In genomic region chr6:82364087-82365010, GRCh38 we compare ENCODE assay signal across 9 cellular contexts. TPM values are rescaled to one million over a fixed set of nuclear protein-coding genes. Genes with fewer than 3 reads are reported as not detected.
DNase-seq lines count a peak whose midpoint lies in the region; ATAC-seq, FAIRE-seq and TF ChIP-seq lines count a peak whose summit lies in the region.
"Had no signal": no experiment of that assay in that cellular context is flagged by ENCODE, and none has a peak within 500 bp of the region (broad histone marks: within the 10 kb centered on the region; RNA-seq: fewer than 3 reads in every experiment).

No MANE protein-coding gene starts in this region.

- H3K27me3 ChIP-seq in PC-3 (ENCODE audit: low read length) = no peaks in the 10 kb centered on the region
- no peaks in the 10 kb centered on the region for H3K27me3 ChIP-seq in mammary epithelial cell (ENCODE audit: insufficient read depth, low read length)
- H3K27me3 ChIP-seq in keratinocyte (ENCODE audit: control insufficient read depth, extremely low read depth, insufficient read depth, low read length) = no peaks in the 10 kb centered on the region
- peaks cover 6% of the 10 kb centered on the region for H3K27me3 ChIP-seq in smooth muscle cell (ENCODE audit: low read depth)

- CTCF ChIA-PET in PC-3 (lab: Charles Lee) (interaction anchor here (0.5 to 0.9 kb wide), 3 partner anchors 116 to 513 kb away, joined by 3 to 7 read pairs (median 5); no protein-coding TSS in a partner anchor), mammary epithelial cell (lab: Charles Lee; ENCODE audit: low non-redundant PET) (interaction anchor here (1.1 kb wide), 1 partner anchor 704 kb away, joined by 7 read pairs; the partner anchor contains the start of gene DOP1A), OCI-LY7 (lab: Charles Lee; ENCODE audit: unreplicated experiment) (interaction anchor here (0.5 to 0.6 kb wide), 2 partner anchors 9 to 35 kb away, joined by 3 read pairs; no protein-coding TSS in a partner anchor)

- peak overlapping the region; percentile 84 for H2AFZ ChIP-seq in PC-3 (ENCODE audit: low read length)
- H2AFZ ChIP-seq in mammary epithelial cell (ENCODE audit: low read depth, low read length) = peak overlapping the region; percentile 85
- peak overlapping the region; percentile 90 for H2AFZ ChIP-seq in keratinocyte (ENCODE audit: control insufficient read depth, low read length)
- peak overlapping the region; percentile 92 for H2AFZ ChIP-seq in smooth muscle cell (ENCODE audit: low read depth)
- no peak overlapping the region for H2AFZ ChIP-seq in OCI-LY7 (ENCODE audit: low read length)

- BruUV-seq in PC-3 (replicated peaks; lab: Mats Ljungman, UMichigan) = TSS peak; percentile 59
- BruUV-seq in mammary epithelial cell (replicated peaks; lab: Mats Ljungman, UMichigan) = TSS peak; percentile 5
- no TSS peak for BruUV-seq in OCI-LY7 (replicated peaks; lab: Mats Ljungman, UMichigan)

- in situ Hi-C loops in mammary epithelial cell (cut with MboI; ENCODE audit: low sequenced_read_pairs in 2 of 2) = loop anchor here in 1 of 2 donors (10.0 kb wide), 1 partner anchor 700 kb away; the partner anchor contains the start of genes DOP1A and UBE3D

- peaks cover 11% of the 10 kb centered on the region for H3K4me1 Mint-ChIP-seq in T-helper 1 cell treated with Interleukin-12 subunit alpha and Interleukin-12 subunit beta and Interleukin-4 antibody, amounts not matched to agents 30 μg/mL and 1 μg/mL, for 36 hours (ENCODE audit: low read depth)

- H3K9me3 Mint-ChIP-seq in T-helper 1 cell treated with Interleukin-12 subunit alpha and Interleukin-12 subunit beta and Interleukin-4 antibody, amounts not matched to agents 30 μg/mL and 1 μg/mL, for 36 hours = no peaks in the 10 kb centered on the region

- H3K36me3 Mint-ChIP-seq in T-helper 1 cell treated with Interleukin-12 subunit alpha and Interleukin-12 subunit beta and Interleukin-4 antibody, amounts not matched to agents 30 μg/mL and 1 μg/mL, for 36 hours (ENCODE audit: low read depth) = no peaks in the 10 kb centered on the region

- POLR2A ChIA-PET in PC-3 (lab: Charles Lee; ENCODE audit: unreplicated experiment) = no interaction called here
- POLR2A ChIA-PET in OCI-LY7 (lab: Charles Lee) = no interaction called here

- TF ChIP-seq CTCF in PC-3 (conservative IDR thresholded peaks at IDR 0.05; ENCODE audit: low read depth, low read length) = 0 out of 2 replicates have a peak, but pooled peaks have one; percentile 8
- TF ChIP-seq CTCF in mammary epithelial cell (conservative IDR thresholded peaks at IDR 0.05 in 1 of 2, IDR thresholded peaks at IDR 0.05 in 1 of 2; ENCODE audit: extremely low read depth in 1 of 2, insufficient read depth in 1 of 2, low read depth in 1 of 2, low read length in 2 of 2) = no peak
- peak in 1 of 3 experiments; percentile 21 for TF ChIP-seq CTCF in keratinocyte (optimal IDR thresholded peaks at IDR 0.05 in 1 of 3, IDR thresholded peaks at IDR 0.05 in 1 of 3, conservative IDR thresholded peaks at IDR 0.05 in 1 of 3; ENCODE audit: extremely low read depth in 1 of 3, insufficient read depth in 2 of 3, low read length in 3 of 3)
- no peak for TF ChIP-seq CTCF in smooth muscle cell (IDR thresholded peaks at IDR 0.05; ENCODE audit: borderline replicate concordance, insufficient read depth, poor library complexity, severe bottlenecking)
- TF ChIP-seq CTCF in OCI-LY7 (conservative IDR thresholded peaks at IDR 0.05; ENCODE audit: low read length) = no peak

- peak; percentile 39 for ATAC-seq in HG02759 (IDR thresholded peaks at IDR 0.05; ENCODE audit: unreplicated experiment)
- ATAC-seq in PC-3 = peak; percentile 62

- H4K20me1 ChIP-seq in PC-3 (ENCODE audit: low read length) = peaks cover 15% of the 10 kb centered on the region
- H4K20me1 ChIP-seq in mammary epithelial cell (ENCODE audit: insufficient read depth, low read length) = no peaks in the 10 kb centered on the region
- no peaks in the 10 kb centered on the region for H4K20me1 ChIP-seq in keratinocyte (ENCODE audit: control insufficient read depth, extremely low read depth, insufficient read depth, low read length)
- H4K20me1 ChIP-seq in smooth muscle cell (ENCODE audit: low read depth) = peaks cover 19% of the 10 kb centered on the region
- no peaks in the 10 kb centered on the region for H4K20me1 ChIP-seq in OCI-LY7 (ENCODE audit: insufficient read depth, low read length)

- H3K4me2 ChIP-seq in PC-3 (ENCODE audit: low read length) (peak overlapping the region; percentile 96), mammary epithelial cell (ENCODE audit: insufficient read depth, low read depth, low read length) (peak overlapping the region; percentile 74), keratinocyte (ENCODE audit: control insufficient read depth, extremely low read depth, insufficient read depth, low read depth, low read length) (peak overlapping the region; percentile 84), smooth muscle cell (peak overlapping the region; percentile 92), OCI-LY7 (ENCODE audit: low read length) (no peak overlapping the region)

- H3K9ac ChIP-seq in PC-3 (ENCODE audit: low read length) (peak overlapping the region; percentile 88), mammary epithelial cell (ENCODE audit: insufficient read depth, low read length) (peak overlapping the region; percentile 83), keratinocyte (ENCODE audit: control insufficient read depth, extremely low read depth, insufficient read depth, low read length) (peak overlapping the region; percentile 92), smooth muscle cell (ENCODE audit: low read depth) (peak overlapping the region; percentile 86)

- H3K4me3 ChIP-seq in PC-3 (ENCODE audit: low read length) (peak overlapping the region; percentile 79), mammary epithelial cell (replicated peaks in 1 of 3; ENCODE audit: insufficient read depth in 1 of 3, low read depth in 2 of 3, low read length in 3 of 3) (peak overlapping the region; percentile 72 to 99 (median 89)), keratinocyte (ENCODE audit: control insufficient read depth in 2 of 3, extremely low read depth in 1 of 3, insufficient read depth in 2 of 3, low read depth in 1 of 3, low read length in 3 of 3) (peak overlapping the region; percentile 82 to 92 (median 87)), smooth muscle cell (peak overlapping the region; percentile 73), OCI-LY7 (ENCODE audit: low read depth, low read length, poor library complexity, severe bottlenecking) (no peak overlapping the region)

- no peak overlapping the region for H3K27ac Mint-ChIP-seq in T-helper 1 cell treated with Interleukin-12 subunit alpha and Interleukin-12 subunit beta and Interleukin-4 antibody, amounts not matched to agents 30 μg/mL and 1 μg/mL, for 36 hours

- H3K4me3 Mint-ChIP-seq in T-helper 1 cell treated with Interleukin-12 subunit alpha and Interleukin-12 subunit beta and Interleukin-4 antibody, amounts not matched to agents 30 μg/mL and 1 μg/mL, for 36 hours = peak overlapping the region; percentile 75

- no peak for FAIRE-seq in keratinocyte (lab: Jason Lieb, UNC)
- FAIRE-seq: colon had no signal

- H3K9me2 ChIP-seq in PC-3 (replicated peaks; ENCODE audit: low read length) (no peaks in the 10 kb centered on the region), OCI-LY7 (ENCODE audit: insufficient read depth, low read length) (no peaks in the 10 kb centered on the region)

- H3K27me3 Mint-ChIP-seq in T-helper 1 cell treated with Interleukin-12 subunit alpha and Interleukin-12 subunit beta and Interleukin-4 antibody, amounts not matched to agents 30 μg/mL and 1 μg/mL, for 36 hours (ENCODE audit: low read depth) = peaks cover 64% of the 10 kb centered on the region

- H3K4me1 ChIP-seq in PC-3 (ENCODE audit: insufficient read depth, low read length) (peaks cover 28% of the 10 kb centered on the region), mammary epithelial cell (ENCODE audit: insufficient read depth, low read length) (peaks cover 27% of the 10 kb centered on the region), keratinocyte (ENCODE audit: control insufficient read depth, extremely low read depth, insufficient read depth, low read length) (peaks cover 23% of the 10 kb centered on the region), smooth muscle cell (ENCODE audit: low read depth) (peaks cover 23% of the 10 kb centered on the region), OCI-LY7 (ENCODE audit: insufficient read depth, low read length, poor library complexity, severe bottlenecking) (no peaks in the 10 kb centered on the region)

- no peaks in the 10 kb centered on the region for H3F3A ChIP-seq in PC-3 (ENCODE audit: low read length, unreplicated experiment)
- H3F3A ChIP-seq in smooth muscle cell (ENCODE audit: low read depth) = no peaks in the 10 kb centered on the region

- H3K36me3 ChIP-seq in PC-3 (ENCODE audit: low read depth, low read length) (peaks cover 7% of the 10 kb centered on the region; the same call in 1 of the 2 replicates), mammary epithelial cell (ENCODE audit: insufficient read depth, low read length) (peaks cover 9% of the 10 kb centered on the region), keratinocyte (ENCODE audit: control insufficient read depth in 2 of 2, extremely low read depth in 1 of 2, insufficient read depth in 2 of 2, low read length in 2 of 2) (peaks cover 0 to 19% of the 10 kb centered on the region in 2 experiments), smooth muscle cell (ENCODE audit: low read depth) (no peaks in the 10 kb centered on the region), OCI-LY7 (ENCODE audit: insufficient read depth, low read length) (no peaks in the 10 kb centered on the region)

- H3K79me2 ChIP-seq in PC-3 (ENCODE audit: low read length) = peaks cover 60% of the 10 kb centered on the region
- peaks cover 63% of the 10 kb centered on the region for H3K79me2 ChIP-seq in mammary epithelial cell (ENCODE audit: insufficient read depth, low read length)
- H3K79me2 ChIP-seq in keratinocyte (ENCODE audit: control insufficient read depth, insufficient read depth, low read length) = peaks cover 33% of the 10 kb centered on the region
- peaks cover 25% of the 10 kb centered on the region for H3K79me2 ChIP-seq in smooth muscle cell (ENCODE audit: low read depth)
- H3K79me2 ChIP-seq in OCI-LY7 (ENCODE audit: insufficient read depth, low read depth, low read length) = no peaks in the 10 kb centered on the region

- H3K27ac ChIP-seq in PC-3 (ENCODE audit: low read length) (peak overlapping the region; percentile 81), mammary epithelial cell (ENCODE audit: insufficient read depth, low read depth, low read length) (peak overlapping the region; percentile 82), keratinocyte (ENCODE audit: control insufficient read depth, insufficient read depth, low read length) (peak overlapping the region; percentile 94), smooth muscle cell (ENCODE audit: low read depth) (peak overlapping the region; percentile 83), OCI-LY7 (ENCODE audit: low read depth, low read length, poor library complexity, severe bottlenecking) (no peak overlapping the region)

- intact Hi-C loops in PC-3 (cut with micrococcal nuclease) (loop anchor here (5.0 to 10.0 kb wide), 3 partner anchors 33 to 170 kb away; no protein-coding TSS in a partner anchor), mammary epithelial cell (cut with micrococcal nuclease) (loop anchor here (2.0 to 5.0 kb wide), 4 partner anchors 32 to 224 kb away; no protein-coding TSS in a partner anchor), OCI-LY7 (cut with micrococcal nuclease; ENCODE audit: unreplicated experiment) (no loop called here)

- H3K9me3 ChIP-seq in PC-3 (ENCODE audit: low read length) (no peaks in the 10 kb centered on the region), mammary epithelial cell (replicated peaks; ENCODE audit: insufficient read depth, low read length) (no peaks in the 10 kb centered on the region), keratinocyte (ENCODE audit: control insufficient read depth, low read depth, low read length) (no peaks in the 10 kb centered on the region), smooth muscle cell (replicated peaks; ENCODE audit: low read depth) (no peaks in the 10 kb centered on the region), OCI-LY7 (ENCODE audit: low read length) (no peaks in the 10 kb centered on the region)

- WGBS in mammary epithelial cell (ENCODE audit: low coverage, missing lambda C conversion rate) = 0% methylated on average over 3 of the region's 87 CpGs
- WGBS in smooth muscle cell (ENCODE audit: low lambda C conversion rate) = 2% methylated on average over 56 of the region's 87 CpGs

- dilution Hi-C loops in mammary epithelial cell (cut with HindIII; ENCODE audit: low sequenced_read_pairs) = loop anchor here (5.0 kb wide), 1 partner anchor 33 kb away; no protein-coding TSS in a partner anchor
- dilution Hi-C loops in keratinocyte (cut with MboI; ENCODE audit: extremely low pct_ligation_motif_present, low sequenced_read_pairs) = no loop called here

- no peaks in the 10 kb centered on the region for H3K9me1 ChIP-seq in keratinocyte (ENCODE audit: control insufficient read depth, extremely low read depth, insufficient read depth, low read length)

- no peak for DNase-seq in T-helper 1 cell
- DNase-seq in PC-3 = peak; percentile 68
- peak; percentile 77 for DNase-seq in mammary epithelial cell
- DNase-seq in keratinocyte (ENCODE audit: low read depth, low spot score) = no peak
- peak; percentile 35 for DNase-seq in smooth muscle cell (lab: John Stamatoyannopoulos, UW; ENCODE audit: unreplicated experiment)
- DNase-seq in OCI-LY7 (ENCODE audit: low spot score) = no peak

RNA-seq across cellular contexts. Expression of gene TPBG, which starts 0.7 kb away (rescaled TPM):
- total RNA-seq in PC-3 (2014; rRNA removed) = 43.0 and 49.6 TPM in 2 replicates
- total RNA-seq in mammary epithelial cell = 100 to 1,000 TPM in 1 of 2 donors, 10 to 100 TPM in 1; 62.8 to 115 TPM
- polyA plus RNA-seq in mammary epithelial cell = 95.2 TPM
- polyA minus RNA-seq in mammary epithelial cell = 53.5 TPM
- 55.7 to 81.8 TPM (median 69.1 TPM) in 3 replicates for polyA plus RNA-seq in keratinocyte
- 35.9 TPM for polyA plus RNA-seq in keratinocyte (2011; ENCODE audit: low read depth)
- 25.4 and 40.6 TPM in 2 replicates for polyA plus RNA-seq in keratinocyte (2011; cell fraction: cytosol; rRNA removed)
- polyA plus RNA-seq in keratinocyte (2011; cell fraction: nucleus; rRNA removed) = 274 and 296 TPM in 2 replicates
- 47.0 and 102 TPM in 2 replicates for polyA plus RNA-seq in keratinocyte (2012; ENCODE audit: low replicate concordance)
- polyA minus RNA-seq in keratinocyte = 20.0 to 45.0 TPM (median 36.4 TPM) in 3 replicates
- 42.8 TPM for polyA minus RNA-seq in keratinocyte (2011; cell fraction: cytosol; rRNA and poly(A)+ RNA removed)
- 129 and 153 TPM in 2 replicates for polyA minus RNA-seq in keratinocyte (2011; cell fraction: nucleus; rRNA and poly(A)+ RNA removed)
- total RNA-seq in smooth muscle cell = 34.9 and 52.6 TPM in 2 replicates
- 26.1 and 52.2 TPM in 2 replicates for polyA plus RNA-seq in smooth muscle cell
- total RNA-seq in OCI-LY7 (2014; rRNA removed; shearing (Covaris generic)) = not detected in 2 replicates
- not detected in 2 replicates for total RNA-seq in OCI-LY7 (2022)

Comparison
In these comparisons a context has a peak if more than half of its experiments do, and no peak if none do; other contexts are left out.
1. DNase-seq: peak in PC-3 (single experiment), mammary epithelial cell (single experiment) and smooth muscle cell (single experiment); none in T-helper 1 cell (0 of 5), keratinocyte (single experiment) and OCI-LY7 (single experiment).
2. RNA of gene TPBG, which starts 0.7 kb away (total RNA-seq): 62.8 to 115 TPM in mammary epithelial cell, 34.9 to 52.6 TPM in smooth muscle cell and 43.0 to 49.6 TPM in PC-3; not detected in OCI-LY7; every median in the first group is over 10 times any median in the second.
3. Peak in every context shown above with its lines, with median percentiles within 50 percentile points of each other: H3K9ac ChIP-seq.